In the genomic region with DNA sequence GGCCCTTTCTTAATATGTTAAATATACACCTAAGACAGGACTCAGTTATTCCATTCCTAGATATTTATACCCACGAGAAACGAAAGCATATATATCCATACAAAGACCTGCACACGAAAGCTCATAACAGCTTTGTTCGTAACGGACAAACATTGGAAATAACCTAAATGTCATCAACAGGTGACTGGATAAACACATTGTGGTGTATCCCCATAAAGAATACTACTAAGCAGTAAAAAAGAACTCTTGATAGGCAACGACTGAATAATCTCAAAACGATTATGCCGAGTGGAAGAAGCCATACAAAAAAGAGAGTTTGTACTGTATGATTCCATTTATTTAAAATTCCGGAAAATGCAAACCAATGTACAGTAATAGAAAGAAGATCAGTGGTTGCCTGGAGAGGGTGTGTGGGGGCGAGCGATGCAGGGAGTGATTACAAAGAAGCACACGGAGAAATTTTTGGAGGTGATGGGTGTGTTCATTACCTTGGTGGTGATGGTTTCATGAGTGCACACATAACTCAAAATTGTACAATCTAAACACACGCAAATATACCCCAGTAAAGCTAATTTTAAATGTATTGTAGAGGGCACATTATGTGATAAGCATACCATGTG, we compare ENCODE assay signal across 10 cellular contexts. TPM values are rescaled to one million over a fixed set of nuclear protein-coding genes. Genes with fewer than 3 reads are reported as not detected.
DNase-seq lines count a peak whose midpoint lies in the region; ATAC-seq and TF ChIP-seq lines count a peak whose summit lies in the region.
"Had no signal": no experiment of that assay in that cellular context is flagged by ENCODE, and none has a peak within 500 bp of the region (broad histone marks: within the 10 kb centered on the region; RNA-seq: fewer than 3 reads in every experiment).

No MANE protein-coding gene starts in this region.

- TF ChIP-seq POLR2A in body of pancreas (IDR thresholded peaks at IDR 0.05): no peak

- no peaks in the 10 kb centered on the region for H3K27me3 ChIP-seq in DND-41 (ENCODE audit: insufficient read depth, low read length, poor library complexity)
- no peaks in the 10 kb centered on the region for H3K27me3 ChIP-seq in Loucy (ENCODE audit: insufficient read depth, low read length, poor library complexity, severe bottlenecking)
- H3K27me3 ChIP-seq in mammary epithelial cell (ENCODE audit: insufficient read depth, low read length): peaks cover 3% of the 10 kb centered on the region
- no peaks in the 10 kb centered on the region for H3K27me3 ChIP-seq in neuron (ENCODE audit: insufficient read depth, low read length)
- H3K27me3 ChIP-seq in PC-9 (ENCODE audit: insufficient read depth, low read depth): peaks cover 39% of the 10 kb centered on the region
- peaks cover 0 to 5% of the 10 kb centered on the region in 2 donors for H3K27me3 ChIP-seq in body of pancreas

- H3K79me2 ChIP-seq in DND-41 (ENCODE audit: insufficient read depth, low read length): peaks cover 22% of the 10 kb centered on the region
- H3K79me2 ChIP-seq in Loucy (ENCODE audit: insufficient read depth, low read length): no peaks in the 10 kb centered on the region
- no peaks in the 10 kb centered on the region for H3K79me2 ChIP-seq in mammary epithelial cell (ENCODE audit: insufficient read depth, low read length)
- H3K79me2 ChIP-seq in PC-9 (ENCODE audit: low read depth): no peaks in the 10 kb centered on the region

- WGBS in mammary epithelial cell (ENCODE audit: low coverage, missing lambda C conversion rate): 80% methylated on average over 13 of the region's 13 CpGs
- WGBS in body of pancreas, 2 donors: 68 to 72% methylated on average over 13 of the region's 13 CpGs

- H3F3A ChIP-seq in Loucy (ENCODE audit: low read depth) (peaks cover 9% of the 10 kb centered on the region; the same call in 1 of the 2 replicates), PC-9 (ENCODE audit: insufficient read depth, low read depth) (no peaks in the 10 kb centered on the region)

- TF ChIP-seq CTCF in DND-41 (IDR thresholded peaks at IDR 0.05; ENCODE audit: borderline replicate concordance, extremely low read depth, low read length, poor library complexity, severe bottlenecking) (no peak), Loucy (conservative IDR thresholded peaks at IDR 0.05; ENCODE audit: low read length) (no peak), mammary epithelial cell (conservative IDR thresholded peaks at IDR 0.05 in 1 of 2, IDR thresholded peaks at IDR 0.05 in 1 of 2; ENCODE audit: extremely low read depth in 1 of 2, insufficient read depth in 1 of 2, low read depth in 1 of 2, low read length in 2 of 2) (no peak), PC-9 (conservative IDR thresholded peaks at IDR 0.05) (no peak), body of pancreas (IDR thresholded peaks at IDR 0.05) (no peak)

- DNase-seq in DND-41: no peak
- DNase-seq in mammary epithelial cell: no peak
- no peak for DNase-seq in PC-9
- DNase-seq in body of pancreas: no peak
- no peak for DNase-seq in anterior cingulate cortex (lab: John Stamatoyannopoulos, UW)
- DNase-seq: effector CD4-positive, alpha-beta T cell; mucosa of descending colon; NCI-H526 treated with DMSO at 0.1 percent for 48 hours had no signal

- no peaks in the 10 kb centered on the region for H3K36me3 ChIP-seq in DND-41 (ENCODE audit: insufficient read depth, low read length)
- H3K36me3 ChIP-seq in Loucy (ENCODE audit: insufficient read depth, low read length): no peaks in the 10 kb centered on the region
- no peaks in the 10 kb centered on the region for H3K36me3 ChIP-seq in mammary epithelial cell (ENCODE audit: insufficient read depth, low read length)
- no peaks in the 10 kb centered on the region for H3K36me3 ChIP-seq in neuron (ENCODE audit: insufficient read depth, low read length)
- no peaks in the 10 kb centered on the region for H3K36me3 ChIP-seq in PC-9 (ENCODE audit: low read depth)
- H3K36me3 ChIP-seq in body of pancreas (replicated peaks in 1 of 2; ENCODE audit: insufficient read depth in 1 of 2, low read depth in 2 of 2): no peaks in the 10 kb centered on the region

- H3K9me3 ChIP-seq in DND-41 (ENCODE audit: insufficient read depth, low read length, severe bottlenecking): no peaks in the 10 kb centered on the region
- no peaks in the 10 kb centered on the region for H3K9me3 ChIP-seq in Loucy (ENCODE audit: insufficient read depth, low read depth, low read length)
- H3K9me3 ChIP-seq in mammary epithelial cell (replicated peaks; ENCODE audit: insufficient read depth, low read length): no peaks in the 10 kb centered on the region
- H3K9me3 ChIP-seq in neuron (ENCODE audit: low read length): no peaks in the 10 kb centered on the region
- no peaks in the 10 kb centered on the region for H3K9me3 ChIP-seq in PC-9 (ENCODE audit: insufficient read depth, low read depth)
- no peaks in the 10 kb centered on the region for H3K9me3 ChIP-seq in body of pancreas
- H3K9me3 ChIP-seq: mucosa of descending colon had no signal

- ATAC-seq in DND-41 (ENCODE audit: insufficient read depth, low read depth): no peak
- ATAC-seq in body of pancreas: no peak

- H3K4me1 ChIP-seq in DND-41 (ENCODE audit: insufficient read depth, low read length) (peaks cover 34% of the 10 kb centered on the region), Loucy (ENCODE audit: insufficient read depth, low read length, poor library complexity, severe bottlenecking) (peaks cover 7% of the 10 kb centered on the region), mammary epithelial cell (ENCODE audit: insufficient read depth, low read length) (peaks cover 9% of the 10 kb centered on the region), neuron (ENCODE audit: insufficient read depth, low read length) (peaks cover 18% of the 10 kb centered on the region), PC-9 (replicated peaks; ENCODE audit: insufficient read depth) (no peaks in the 10 kb centered on the region), body of pancreas (peaks cover 12% of the 10 kb centered on the region)

- H3K4me3 ChIP-seq in DND-41 (ENCODE audit: low read depth in 1 of 2, low read length in 2 of 2) (peak overlapping the region; percentile 46 to 84; a peak in 3 of 4 replicates), Loucy (ENCODE audit: low read length, poor library complexity, severe bottlenecking) (peak overlapping the region; percentile 76), mammary epithelial cell (replicated peaks in 1 of 3; ENCODE audit: insufficient read depth in 1 of 3, low read depth in 2 of 3, low read length in 3 of 3) (peak overlapping the region in 1 of 3 experiments; percentile 57), neuron (ENCODE audit: low read length) (peak overlapping the region; percentile 49), PC-9 (no peak overlapping the region), body of pancreas (no peak overlapping the region)
- H3K4me3 ChIP-seq: mucosa of descending colon had no signal

- CTCF ChIA-PET in mammary epithelial cell (lab: Charles Lee; ENCODE audit: low non-redundant PET): no interaction called here
- CTCF ChIA-PET in PC-9 (lab: Charles Lee): no interaction called here

- H3K27ac ChIP-seq in DND-41 (ENCODE audit: low read length) (peak overlapping the region; percentile 78), mammary epithelial cell (ENCODE audit: insufficient read depth, low read depth, low read length) (no peak overlapping the region), PC-9 (no peak overlapping the region), body of pancreas (no peak overlapping the region)

- H3K9me2 ChIP-seq in Loucy (replicated peaks; ENCODE audit: low read depth, low read length): no peaks in the 10 kb centered on the region
- no peaks in the 10 kb centered on the region for H3K9me2 ChIP-seq in PC-9 (ENCODE audit: insufficient read depth)

- H3K4me2 ChIP-seq in DND-41 (ENCODE audit: insufficient read depth, low read length) (peak overlapping the region; percentile 76), Loucy (ENCODE audit: low read depth, low read length, poor library complexity, severe bottlenecking) (peak overlapping the region; percentile 86), mammary epithelial cell (ENCODE audit: insufficient read depth, low read depth, low read length) (peak overlapping the region; percentile 95), PC-9 (no peak overlapping the region)

- intact Hi-C loops in mammary epithelial cell (cut with micrococcal nuclease) (loop anchor here (1.0 to 10.0 kb wide), 3 partner anchors 48 to 235 kb away; no protein-coding TSS in a partner anchor), PC-9 (cut with micrococcal nuclease; ENCODE audit: unreplicated experiment) (no loop called here), body of pancreas (cut with DNase I) (no loop called here)

- peaks cover 11% of the 10 kb centered on the region; the same call in 1 of the 2 replicates for H4K20me1 ChIP-seq in DND-41 (ENCODE audit: insufficient read depth, low read length)
- no peaks in the 10 kb centered on the region for H4K20me1 ChIP-seq in Loucy (ENCODE audit: insufficient read depth, low read length, poor library complexity, severe bottlenecking)
- H4K20me1 ChIP-seq in mammary epithelial cell (ENCODE audit: insufficient read depth, low read length): no peaks in the 10 kb centered on the region
- H4K20me1 ChIP-seq in PC-9 (ENCODE audit: insufficient read depth): 0 out of 2 replicates have a peak, but pooled peaks cover 2% of the 10 kb centered on the region

- H3K9ac ChIP-seq in DND-41 (ENCODE audit: low read depth, low read length) (peak overlapping the region; percentile 83), Loucy (ENCODE audit: low read depth, low read length, poor library complexity, severe bottlenecking) (no peak overlapping the region), mammary epithelial cell (ENCODE audit: insufficient read depth, low read length) (no peak overlapping the region)

- in situ Hi-C loops in mammary epithelial cell (cut with MboI; ENCODE audit: low sequenced_read_pairs in 2 of 2): no loop called here

- H2AFZ ChIP-seq in DND-41 (ENCODE audit: low read depth, low read length) (peak overlapping the region; percentile 95), Loucy (ENCODE audit: low read length) (peak overlapping the region; percentile 79; the same call in 1 of the 2 replicates), mammary epithelial cell (ENCODE audit: low read depth, low read length) (no peak overlapping the region), neuron (ENCODE audit: low read depth, low read length) (no peak overlapping the region), PC-9 (no peak overlapping the region)

- dilution Hi-C loops in mammary epithelial cell (cut with HindIII; ENCODE audit: low sequenced_read_pairs): no loop called here

- no TSS peak for BruUV-seq in mammary epithelial cell (replicated peaks; lab: Mats Ljungman, UMichigan)
- BruUV-seq in PC-9 (replicated peaks; lab: Mats Ljungman, UMichigan): no TSS peak

- POLR2A ChIA-PET in PC-9 (lab: Charles Lee; ENCODE audit: unreplicated experiment): no interaction called here

RNA-seq across cellular contexts. Expression of a gene that starts 1.4 kb away (rescaled TPM):
- 10 to 100 TPM in 1 of 2 donors, 1 to 10 TPM in 1; 1.1 to 19.2 TPM for total RNA-seq in mammary epithelial cell
- polyA plus RNA-seq in mammary epithelial cell: 0.50 TPM
- 2.8 TPM for polyA minus RNA-seq in mammary epithelial cell
- total RNA-seq in PC-9 (2021): 0.17 TPM in 1 of 2 replicates, not detected in the other
- 10 to 100 TPM in 1 of 2 donors, 1 to 10 TPM in 1; 4.9 to 11.2 TPM for total RNA-seq in body of pancreas

Comparison
In these comparisons a context has a peak if more than half of its experiments do, and no peak if none do; other contexts are left out.
1. H2AFZ ChIP-seq: peak in DND-41 (single experiment) and Loucy (single experiment); none in mammary epithelial cell (single experiment), neuron (single experiment) and PC-9 (single experiment).
2. H3K4me3 ChIP-seq: peak in DND-41 (2 of 2), Loucy (single experiment) and neuron (single experiment); none in PC-9 (single experiment) and body of pancreas (0 of 2).